ENCODE assay signal across 1 cellular context in genomic region chr1:40770296-40771070, GRCh38.
TF ChIP-seq lines count a peak whose summit lies in the region.

No MANE protein-coding gene starts in this region.

TF ChIP-seq in K562, 482 proteins besides CTCF, POLR2A, EP300 and RAD21:
- TF ChIP-seq MBD2 (IDR thresholded peaks at IDR 0.05; ENCODE audit: borderline replicate concordance, low read depth) = no peak
- TF ChIP-seq NFXL1 (CRISPR knock-in tag; IDR thresholded peaks at IDR 0.05) = no peak
- TF ChIP-seq FOXM1 (IDR thresholded peaks at IDR 0.05; ENCODE audit: low read depth) = no peak
- TF ChIP-seq FOXM1 (CRISPR knock-in tag; IDR thresholded peaks at IDR 0.05; ENCODE audit: low read depth) = no peak
- TF ChIP-seq RBM17 (IDR thresholded peaks at IDR 0.05; ENCODE audit: borderline replicate concordance, low read depth, low read length) = no peak
- peak; percentile 54 for TF ChIP-seq POLR2G (IDR thresholded peaks at IDR 0.05; ENCODE audit: low read depth, low read length)
- TF ChIP-seq TEAD1 (CRISPR knock-in tag; IDR thresholded peaks at IDR 0.05) = no peak
- peak; percentile 26 for TF ChIP-seq CTCFL (IDR thresholded peaks at IDR 0.05; ENCODE audit: borderline replicate concordance, insufficient read depth, low read depth, low read length, poor library complexity, severe bottlenecking)
- TF ChIP-seq ZNF655 (CRISPR knock-in tag; IDR thresholded peaks at IDR 0.05) = no peak
